ENCODE assay signal across 14 cellular contexts in genomic region chr9:93456504-93456903, GRCh38. TPM values are rescaled to one million over a fixed set of nuclear protein-coding genes. Genes with fewer than 3 reads are reported as not detected.
DNase-seq lines count a peak whose midpoint lies in the region; ATAC-seq and TF ChIP-seq lines count a peak whose summit lies in the region.
"Had no signal": no experiment of that assay in that cellular context is flagged by ENCODE, and none has a peak within 500 bp of the region (broad histone marks: within the 10 kb centered on the region; RNA-seq: fewer than 3 reads in every experiment).

No MANE protein-coding gene starts in this region.

- no peaks in the 10 kb centered on the region for H3K9me3 ChIP-seq in CD8-positive, alpha-beta memory T cell (ENCODE audit: low read length)
- no peaks in the 10 kb centered on the region for H3K9me3 ChIP-seq in naive thymus-derived CD4-positive, alpha-beta T cell (ENCODE audit: control insufficient read depth in 2 of 3, low read length in 3 of 3)
- H3K9me3 ChIP-seq: prostate gland, tibial nerve had no signal

- in situ Hi-C loops in KBM-7 (cut with MboI; ENCODE audit: low pct_unique_long_range_greater_than_20kb, low sequenced_read_pairs), result no loop called here

- H3K36me3 ChIP-seq in CD8-positive, alpha-beta memory T cell (ENCODE audit: insufficient read depth, low read length), result no peaks in the 10 kb centered on the region
- H3K36me3 ChIP-seq in naive thymus-derived CD4-positive, alpha-beta T cell (ENCODE audit: control insufficient read depth in 2 of 3, insufficient read depth in 3 of 3, low read length in 3 of 3), result no peaks in the 10 kb centered on the region
- H3K36me3 ChIP-seq: prostate gland, tibial nerve had no signal

- H3K4me1 ChIP-seq in CD8-positive, alpha-beta memory T cell (ENCODE audit: insufficient read depth, low read length), result peaks cover 56% of the 10 kb centered on the region
- peaks cover 23 to 40% of the 10 kb centered on the region in 2 donors for H3K4me1 ChIP-seq in naive thymus-derived CD4-positive, alpha-beta T cell (ENCODE audit: control insufficient read depth in 2 of 2, insufficient read depth in 2 of 2, low read length in 2 of 2)

- intact Hi-C loops in activated B cell treated with CpG ODN at 0.5 μM for 24 hours (cut with micrococcal nuclease), result loop anchor here (1.0 to 10.0 kb wide), 4 partner anchors 8 to 582 kb away; partner anchors contain the start of genes CARD19, NINJ1 and ZNF484
- intact Hi-C loops in naive thymus-derived CD4-positive, alpha-beta T cell (cut with micrococcal nuclease), result loop anchor here in 1 of 2 donors (10.0 kb wide), 1 partner anchor 322 kb away; the partner anchor contains the start of gene NINJ1

- H3K9me3 Mint-ChIP-seq in CD8-positive, alpha-beta memory T cell, result no peaks in the 10 kb centered on the region
- no peaks in the 10 kb centered on the region for H3K9me3 Mint-ChIP-seq in activated B cell treated with CpG ODN at 0.5 μM for 24 hours
- H3K9me3 Mint-ChIP-seq in naive thymus-derived CD4-positive, alpha-beta T cell, result no peaks in the 10 kb centered on the region

- H3K27ac ChIP-seq in CD8-positive, alpha-beta memory T cell (ENCODE audit: low read depth, low read length), result no peak overlapping the region
- H3K27ac ChIP-seq in naive thymus-derived CD4-positive, alpha-beta T cell (ENCODE audit: low read depth, low read length), result no peak overlapping the region
- H3K27ac ChIP-seq: prostate gland, WERI-Rb-1 had no signal

- H3K4me3 Mint-ChIP-seq in CD8-positive, alpha-beta memory T cell, result peak overlapping the region in 5 of 7 donors; percentile 2 to 47 (median 38)
- H3K4me3 Mint-ChIP-seq in activated B cell treated with CpG ODN at 0.5 μM for 24 hours, result no peak overlapping the region
- peak overlapping the region in 7 of 10 donors; percentile 5 to 73 (median 53) for H3K4me3 Mint-ChIP-seq in naive thymus-derived CD4-positive, alpha-beta T cell

- POLR2A ChIA-PET in CD8-positive, alpha-beta memory T cell (lab: Charles Lee), result no interaction called here
- POLR2A ChIA-PET in activated B cell treated with CpG ODN at 0.5 μM for 24 hours (lab: Charles Lee), result interaction anchor here (1.0 to 1.7 kb wide), 3 partner anchors 8 to 110 kb away, joined by 3 to 8 read pairs (median 3); no protein-coding TSS in a partner anchor
- POLR2A ChIA-PET in naive thymus-derived CD4-positive, alpha-beta T cell (lab: Charles Lee), result interaction anchor here (0.7 to 0.9 kb wide), 4 partner anchors 9 to 786 kb away, joined by 3 read pairs; no protein-coding TSS in a partner anchor

- H3K36me3 Mint-ChIP-seq in CD8-positive, alpha-beta memory T cell, result peaks cover 0 to 18% (median 5%) of the 10 kb centered on the region in 3 donors
- H3K36me3 Mint-ChIP-seq in activated B cell treated with CpG ODN at 0.5 μM for 24 hours (ENCODE audit: low read depth), result peaks cover 21% of the 10 kb centered on the region
- peaks cover 0 to 26% (median 13%) of the 10 kb centered on the region in 5 donors for H3K36me3 Mint-ChIP-seq in naive thymus-derived CD4-positive, alpha-beta T cell

- H3K4me1 Mint-ChIP-seq in CD8-positive, alpha-beta memory T cell, result peaks cover 69 to 78% (median 70%) of the 10 kb centered on the region in 3 donors
- H3K4me1 Mint-ChIP-seq in activated B cell treated with CpG ODN at 0.5 μM for 24 hours, result peaks cover 73% of the 10 kb centered on the region
- H3K4me1 Mint-ChIP-seq in naive thymus-derived CD4-positive, alpha-beta T cell, result peaks cover 53 to 80% (median 71%) of the 10 kb centered on the region in 7 donors

- no peaks in the 10 kb centered on the region for H3K27me3 ChIP-seq in CD8-positive, alpha-beta memory T cell (ENCODE audit: insufficient read depth, low read length, poor library complexity, severe bottlenecking)
- no peaks in the 10 kb centered on the region for H3K27me3 ChIP-seq in naive thymus-derived CD4-positive, alpha-beta T cell (ENCODE audit: control insufficient read depth in 2 of 2, insufficient read depth in 2 of 2, low read length in 2 of 2)
- H3K27me3 ChIP-seq: tibial nerve had no signal

- no peak for TF ChIP-seq CTCF in activated B cell treated with CpG ODN at 0.5 μM for 24 hours (IDR thresholded peaks at IDR 0.05)

- no peak for ATAC-seq in activated B cell treated with CpG ODN at 0.5 μM for 24 hours (ENCODE audit: low read depth)
- no peak for ATAC-seq in naive thymus-derived CD4-positive, alpha-beta T cell
- ATAC-seq in HG03159 (IDR thresholded peaks at IDR 0.05; ENCODE audit: unreplicated experiment), result no peak
- no peak for ATAC-seq in GM18907 (IDR thresholded peaks at IDR 0.05; ENCODE audit: unreplicated experiment)
- ATAC-seq: Panc1 had no signal

- peak overlapping the region; percentile 23 to 93 (median 82) for H3K27ac Mint-ChIP-seq in CD8-positive, alpha-beta memory T cell
- peak overlapping the region; percentile 32 for H3K27ac Mint-ChIP-seq in activated B cell treated with CpG ODN at 0.5 μM for 24 hours
- peak overlapping the region in 8 of 9 donors; percentile 17 to 84 (median 42) for H3K27ac Mint-ChIP-seq in naive thymus-derived CD4-positive, alpha-beta T cell

- no peak for DNase-seq in CD8-positive, alpha-beta memory T cell
- DNase-seq in KBM-7, result peak; percentile 21
- DNase-seq in activated B cell treated with CpG ODN at 0.5 μM for 24 hours, result no peak
- no peak for DNase-seq in naive thymus-derived CD4-positive, alpha-beta T cell
- DNase-seq in stimulated activated CD4-positive, alpha-beta T cell treated with anti-CD3 and anti-CD28 coated beads, Interleukin-4, amount 100 ng/mL, for 1 hour, result no peak
- DNase-seq: effector CD8-positive, alpha-beta T cell; glutamatergic neuron; WERI-Rb-1 had no signal

- no peaks in the 10 kb centered on the region for H3K27me3 Mint-ChIP-seq in CD8-positive, alpha-beta memory T cell
- no peaks in the 10 kb centered on the region for H3K27me3 Mint-ChIP-seq in activated B cell treated with CpG ODN at 0.5 μM for 24 hours
- no peaks in the 10 kb centered on the region for H3K27me3 Mint-ChIP-seq in naive thymus-derived CD4-positive, alpha-beta T cell

- CTCF ChIA-PET in CD8-positive, alpha-beta memory T cell (lab: Charles Lee), result no interaction called here
- CTCF ChIA-PET in activated B cell treated with CpG ODN at 0.5 μM for 24 hours (lab: Charles Lee), result interaction anchor here (0.9 kb wide), 1 partner anchor 9 kb away, joined by 4 read pairs; no protein-coding TSS in a partner anchor
- CTCF ChIA-PET in naive thymus-derived CD4-positive, alpha-beta T cell (lab: Charles Lee), result interaction anchor here (0.5 kb wide), 2 partner anchors 404 to 1326 kb away, joined by 3 to 4 read pairs; no protein-coding TSS in a partner anchor

- no peak overlapping the region for H3K4me3 ChIP-seq in CD8-positive, alpha-beta memory T cell (ENCODE audit: low read length)
- no peak overlapping the region for H3K4me3 ChIP-seq in naive thymus-derived CD4-positive, alpha-beta T cell (ENCODE audit: low read length)
- H3K4me3 ChIP-seq: lung, prostate gland, tibial nerve had no signal

RNA-seq across cellular contexts. Expression of gene FAM120AOS, which starts 3.1 kb away (rescaled TPM):
- total RNA-seq in CD8-positive, alpha-beta memory T cell, result 10 to 100 TPM; 41.0 to 42.7 TPM
- 62.6 TPM for polyA plus RNA-seq in CD8-positive, alpha-beta memory T cell
- 35.8 and 39.0 TPM in 2 replicates for total RNA-seq in activated B cell treated with CpG ODN at 0.5 μM for 24 hours
- total RNA-seq in naive thymus-derived CD4-positive, alpha-beta T cell, result 10 to 100 TPM; 36.7 to 49.5 (median 42.3) TPM
- 10 to 100 TPM; 54.8 to 62.1 TPM for polyA plus RNA-seq in naive thymus-derived CD4-positive, alpha-beta T cell

RNA-seq across cellular contexts. Expression of gene FAM120A, which starts 5.0 kb away (rescaled TPM):
- total RNA-seq in CD8-positive, alpha-beta memory T cell, result 100 to 1,000 TPM; 140 to 142 TPM
- 16.0 TPM for polyA plus RNA-seq in CD8-positive, alpha-beta memory T cell
- 99.1 and 107 TPM in 2 replicates for total RNA-seq in activated B cell treated with CpG ODN at 0.5 μM for 24 hours
- total RNA-seq in naive thymus-derived CD4-positive, alpha-beta T cell, result 100 to 1,000 TPM in 1 of 5 experiments, 10 to 100 TPM in 4; 62.8 to 136 (median 81.2) TPM
- 1 to 10 TPM; 9.0 to 9.5 TPM for polyA plus RNA-seq in naive thymus-derived CD4-positive, alpha-beta T cell

Comparison
In these comparisons a context has a peak if more than half of its experiments do, and no peak if none do; other contexts are left out.
1. H3K27ac Mint-ChIP-seq: peak in every context shown above with its lines; median percentile 82 in CD8-positive, alpha-beta memory T cell; 42 in naive thymus-derived CD4-positive, alpha-beta T cell; 32 in activated B cell treated with CpG ODN at 0.5 μM for 24 hours.